1 cellular context compared by ENCODE assay signal in the genomic region with DNA sequence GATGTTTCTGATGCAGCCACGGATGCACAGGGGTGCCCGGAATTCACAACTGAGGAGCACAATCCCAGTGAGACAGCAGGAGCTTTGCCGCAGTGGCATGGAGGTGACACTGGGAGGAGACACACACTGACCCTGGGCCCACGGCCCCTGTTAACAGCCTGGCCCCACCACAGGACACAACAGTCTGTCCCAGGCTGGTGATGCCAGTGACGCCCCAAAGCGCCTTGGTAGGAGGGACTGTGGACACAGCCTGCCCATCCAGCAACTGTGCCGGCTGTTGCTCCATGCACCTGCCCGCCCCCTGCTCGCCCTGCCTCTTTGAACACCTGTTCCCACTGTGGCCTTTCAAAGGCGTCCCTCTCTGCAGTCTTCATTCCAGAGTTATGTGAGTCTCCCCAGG.
TF ChIP-seq lines count a peak whose summit lies in the region.

No MANE protein-coding gene starts in this region.

TF ChIP-seq in HepG2, 621 proteins besides CTCF, POLR2A, EP300 and RAD21 (continues in another document):
- TF ChIP-seq ZNF121 (CRISPR knock-in tag; IDR thresholded peaks at IDR 0.05), result peak; percentile 96
- TF ChIP-seq ZNF788 (CRISPR knock-in tag; IDR thresholded peaks at IDR 0.05; ENCODE audit: borderline replicate concordance), result 0 out of 2 replicates have a peak, but pooled peaks have one; percentile 27
- TF ChIP-seq SOX6 (IDR thresholded peaks at IDR 0.05), result no peak
- TF ChIP-seq SOX6 (CRISPR knock-in tag; IDR thresholded peaks at IDR 0.05), result 0 out of 2 replicates have a peak, but pooled peaks have one; percentile 15
- TF ChIP-seq GABPB1 (CRISPR knock-in tag; IDR thresholded peaks at IDR 0.05), result peak; percentile 32; the same call in 1 of the 2 replicates
- no peak for TF ChIP-seq EED (CRISPR knock-in tag; IDR thresholded peaks at IDR 0.05)
- peak; percentile 48; the same call in 1 of the 2 replicates for TF ChIP-seq SALL1 (CRISPR knock-in tag; IDR thresholded peaks at IDR 0.05)
- TF ChIP-seq SPEN (CRISPR knock-in tag; IDR thresholded peaks at IDR 0.05; ENCODE audit: low read depth), result no peak
- peak; percentile 21; the same call in 1 of the 2 replicates for TF ChIP-seq HOXA3 (CRISPR knock-in tag; IDR thresholded peaks at IDR 0.05)
- TF ChIP-seq MED1 (CRISPR knock-in tag; IDR thresholded peaks at IDR 0.05), result 0 out of 2 replicates have a peak, but pooled peaks have one; percentile 51
- no peak for TF ChIP-seq GPN1 (CRISPR knock-in tag; IDR thresholded peaks at IDR 0.05; ENCODE audit: borderline replicate concordance)
- TF ChIP-seq STAG1 (CRISPR knock-in tag; IDR thresholded peaks at IDR 0.05), result peak; percentile 97
- TF ChIP-seq ZNF605 (CRISPR knock-in tag; IDR thresholded peaks at IDR 0.05), result no peak
- TF ChIP-seq DRAP1 (CRISPR knock-in tag; IDR thresholded peaks at IDR 0.05), result 0 out of 2 replicates have a peak, but pooled peaks have one; percentile 11
- no peak for TF ChIP-seq NR2F6 (IDR thresholded peaks at IDR 0.05)
- 0 out of 2 replicates have a peak, but pooled peaks have one; percentile 23 for TF ChIP-seq NR2F6 (CRISPR knock-in tag; IDR thresholded peaks at IDR 0.05)
- 0 out of 2 replicates have a peak, but pooled peaks have one; percentile 43 for TF ChIP-seq ZBTB38 (CRISPR knock-in tag; IDR thresholded peaks at IDR 0.05)
- no peak for TF ChIP-seq ZFX (CRISPR knock-in tag; IDR thresholded peaks at IDR 0.05; ENCODE audit: low read depth)
- peak; percentile 45; the same call in 1 of the 2 replicates for TF ChIP-seq KDM2A (CRISPR knock-in tag; IDR thresholded peaks at IDR 0.05; ENCODE audit: borderline replicate concordance, low read depth)
- TF ChIP-seq CEBPG (CRISPR knock-in tag; IDR thresholded peaks at IDR 0.05), result 0 out of 2 replicates have a peak, but pooled peaks have one; percentile 5
- TF ChIP-seq, protein P1, sequence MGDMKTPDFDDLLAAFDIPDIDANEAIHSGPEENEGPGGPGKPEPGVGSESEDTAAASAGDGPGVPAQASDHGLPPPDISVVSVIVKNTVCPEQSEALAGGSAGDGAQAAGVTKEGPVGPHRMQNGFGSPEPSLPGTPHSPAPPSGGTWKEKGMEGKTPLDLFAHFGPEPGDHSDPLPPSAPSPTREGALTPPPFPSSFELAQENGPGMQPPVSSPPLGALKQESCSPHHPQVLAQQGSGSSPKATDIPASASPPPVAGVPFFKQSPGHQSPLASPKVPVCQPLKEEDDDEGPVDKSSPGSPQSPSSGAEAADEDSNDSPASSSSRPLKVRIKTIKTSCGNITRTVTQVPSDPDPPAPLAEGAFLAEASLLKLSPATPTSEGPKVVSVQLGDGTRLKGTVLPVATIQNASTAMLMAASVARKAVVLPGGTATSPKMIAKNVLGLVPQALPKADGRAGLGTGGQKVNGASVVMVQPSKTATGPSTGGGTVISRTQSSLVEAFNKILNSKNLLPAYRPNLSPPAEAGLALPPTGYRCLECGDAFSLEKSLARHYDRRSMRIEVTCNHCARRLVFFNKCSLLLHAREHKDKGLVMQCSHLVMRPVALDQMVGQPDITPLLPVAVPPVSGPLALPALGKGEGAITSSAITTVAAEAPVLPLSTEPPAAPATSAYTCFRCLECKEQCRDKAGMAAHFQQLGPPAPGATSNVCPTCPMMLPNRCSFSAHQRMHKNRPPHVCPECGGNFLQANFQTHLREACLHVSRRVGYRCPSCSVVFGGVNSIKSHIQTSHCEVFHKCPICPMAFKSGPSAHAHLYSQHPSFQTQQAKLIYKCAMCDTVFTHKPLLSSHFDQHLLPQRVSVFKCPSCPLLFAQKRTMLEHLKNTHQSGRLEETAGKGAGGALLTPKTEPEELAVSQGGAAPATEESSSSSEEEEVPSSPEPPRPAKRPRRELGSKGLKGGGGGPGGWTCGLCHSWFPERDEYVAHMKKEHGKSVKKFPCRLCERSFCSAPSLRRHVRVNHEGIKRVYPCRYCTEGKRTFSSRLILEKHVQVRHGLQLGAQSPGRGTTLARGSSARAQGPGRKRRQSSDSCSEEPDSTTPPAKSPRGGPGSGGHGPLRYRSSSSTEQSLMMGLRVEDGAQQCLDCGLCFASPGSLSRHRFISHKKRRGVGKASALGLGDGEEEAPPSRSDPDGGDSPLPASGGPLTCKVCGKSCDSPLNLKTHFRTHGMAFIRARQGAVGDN (CRISPR knock-in tag; IDR thresholded peaks at IDR 0.05), result peak; percentile 63
- no peak for TF ChIP-seq SKI (IDR thresholded peaks at IDR 0.05; ENCODE audit: partially characterized antibody)
- TF ChIP-seq SMC3 (IDR thresholded peaks at IDR 0.05; ENCODE audit: low read length), result peak; percentile 66
- TF ChIP-seq MIXL1 (CRISPR knock-in tag; IDR thresholded peaks at IDR 0.05), result peak; percentile 21; the same call in 1 of the 2 replicates
- TF ChIP-seq BCL6 (CRISPR knock-in tag; IDR thresholded peaks at IDR 0.05), result 0 out of 2 replicates have a peak, but pooled peaks have one; percentile 13
- TF ChIP-seq IRF2 (CRISPR knock-in tag; IDR thresholded peaks at IDR 0.05), result 0 out of 2 replicates have a peak, but pooled peaks have one; percentile 55
- TF ChIP-seq, protein P2, sequence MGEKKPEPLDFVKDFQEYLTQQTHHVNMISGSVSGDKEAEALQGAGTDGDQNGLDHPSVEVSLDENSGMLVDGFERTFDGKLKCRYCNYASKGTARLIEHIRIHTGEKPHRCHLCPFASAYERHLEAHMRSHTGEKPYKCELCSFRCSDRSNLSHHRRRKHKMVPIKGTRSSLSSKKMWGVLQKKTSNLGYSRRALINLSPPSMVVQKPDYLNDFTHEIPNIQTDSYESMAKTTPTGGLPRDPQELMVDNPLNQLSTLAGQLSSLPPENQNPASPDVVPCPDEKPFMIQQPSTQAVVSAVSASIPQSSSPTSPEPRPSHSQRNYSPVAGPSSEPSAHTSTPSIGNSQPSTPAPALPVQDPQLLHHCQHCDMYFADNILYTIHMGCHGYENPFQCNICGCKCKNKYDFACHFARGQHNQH (CRISPR knock-in tag; IDR thresholded peaks at IDR 0.05), result peak; percentile 28; the same call in 1 of the 2 replicates
- TF ChIP-seq RFXAP (CRISPR knock-in tag; IDR thresholded peaks at IDR 0.05; ENCODE audit: borderline replicate concordance), result no peak
- peak; percentile 38; the same call in 1 of the 2 replicates for TF ChIP-seq BORCS8-MEF2B (CRISPR knock-in tag; IDR thresholded peaks at IDR 0.05)
- TF ChIP-seq RARA (CRISPR knock-in tag; IDR thresholded peaks at IDR 0.05), result 0 out of 2 replicates have a peak, but pooled peaks have one; percentile 12
- no peak for TF ChIP-seq ELF4 (CRISPR knock-in tag; IDR thresholded peaks at IDR 0.05; ENCODE audit: borderline replicate concordance)
- 0 out of 2 replicates have a peak, but pooled peaks have one; percentile 15 for TF ChIP-seq POGZ (CRISPR knock-in tag; IDR thresholded peaks at IDR 0.05)
- peak; percentile 63; the same call in 1 of the 2 replicates for TF ChIP-seq TBX2 (CRISPR knock-in tag; IDR thresholded peaks at IDR 0.05; ENCODE audit: borderline replicate concordance)
- peak; percentile 66 for TF ChIP-seq TEAD3 (CRISPR knock-in tag; optimal IDR thresholded peaks at IDR 0.05; ENCODE audit: borderline replicate concordance)
- 0 out of 2 replicates have a peak, but pooled peaks have one; percentile 29 for TF ChIP-seq FOXA3 (CRISPR knock-in tag; IDR thresholded peaks at IDR 0.05)
- no peak for TF ChIP-seq MED8 (CRISPR knock-in tag; IDR thresholded peaks at IDR 0.05; ENCODE audit: insufficient replicate concordance)
- TF ChIP-seq FOSL2 (CRISPR knock-in tag; IDR thresholded peaks at IDR 0.05), result peak; percentile 50
- TF ChIP-seq, protein P3, sequence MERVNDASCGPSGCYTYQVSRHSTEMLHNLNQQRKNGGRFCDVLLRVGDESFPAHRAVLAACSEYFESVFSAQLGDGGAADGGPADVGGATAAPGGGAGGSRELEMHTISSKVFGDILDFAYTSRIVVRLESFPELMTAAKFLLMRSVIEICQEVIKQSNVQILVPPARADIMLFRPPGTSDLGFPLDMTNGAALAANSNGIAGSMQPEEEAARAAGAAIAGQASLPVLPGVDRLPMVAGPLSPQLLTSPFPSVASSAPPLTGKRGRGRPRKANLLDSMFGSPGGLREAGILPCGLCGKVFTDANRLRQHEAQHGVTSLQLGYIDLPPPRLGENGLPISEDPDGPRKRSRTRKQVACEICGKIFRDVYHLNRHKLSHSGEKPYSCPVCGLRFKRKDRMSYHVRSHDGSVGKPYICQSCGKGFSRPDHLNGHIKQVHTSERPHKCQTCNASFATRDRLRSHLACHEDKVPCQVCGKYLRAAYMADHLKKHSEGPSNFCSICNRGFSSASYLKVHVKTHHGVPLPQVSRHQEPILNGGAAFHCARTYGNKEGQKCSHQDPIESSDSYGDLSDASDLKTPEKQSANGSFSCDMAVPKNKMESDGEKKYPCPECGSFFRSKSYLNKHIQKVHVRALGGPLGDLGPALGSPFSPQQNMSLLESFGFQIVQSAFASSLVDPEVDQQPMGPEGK (CRISPR knock-in tag; IDR thresholded peaks at IDR 0.05), result 0 out of 2 replicates have a peak, but pooled peaks have one; percentile 27
- TF ChIP-seq, protein P4, sequence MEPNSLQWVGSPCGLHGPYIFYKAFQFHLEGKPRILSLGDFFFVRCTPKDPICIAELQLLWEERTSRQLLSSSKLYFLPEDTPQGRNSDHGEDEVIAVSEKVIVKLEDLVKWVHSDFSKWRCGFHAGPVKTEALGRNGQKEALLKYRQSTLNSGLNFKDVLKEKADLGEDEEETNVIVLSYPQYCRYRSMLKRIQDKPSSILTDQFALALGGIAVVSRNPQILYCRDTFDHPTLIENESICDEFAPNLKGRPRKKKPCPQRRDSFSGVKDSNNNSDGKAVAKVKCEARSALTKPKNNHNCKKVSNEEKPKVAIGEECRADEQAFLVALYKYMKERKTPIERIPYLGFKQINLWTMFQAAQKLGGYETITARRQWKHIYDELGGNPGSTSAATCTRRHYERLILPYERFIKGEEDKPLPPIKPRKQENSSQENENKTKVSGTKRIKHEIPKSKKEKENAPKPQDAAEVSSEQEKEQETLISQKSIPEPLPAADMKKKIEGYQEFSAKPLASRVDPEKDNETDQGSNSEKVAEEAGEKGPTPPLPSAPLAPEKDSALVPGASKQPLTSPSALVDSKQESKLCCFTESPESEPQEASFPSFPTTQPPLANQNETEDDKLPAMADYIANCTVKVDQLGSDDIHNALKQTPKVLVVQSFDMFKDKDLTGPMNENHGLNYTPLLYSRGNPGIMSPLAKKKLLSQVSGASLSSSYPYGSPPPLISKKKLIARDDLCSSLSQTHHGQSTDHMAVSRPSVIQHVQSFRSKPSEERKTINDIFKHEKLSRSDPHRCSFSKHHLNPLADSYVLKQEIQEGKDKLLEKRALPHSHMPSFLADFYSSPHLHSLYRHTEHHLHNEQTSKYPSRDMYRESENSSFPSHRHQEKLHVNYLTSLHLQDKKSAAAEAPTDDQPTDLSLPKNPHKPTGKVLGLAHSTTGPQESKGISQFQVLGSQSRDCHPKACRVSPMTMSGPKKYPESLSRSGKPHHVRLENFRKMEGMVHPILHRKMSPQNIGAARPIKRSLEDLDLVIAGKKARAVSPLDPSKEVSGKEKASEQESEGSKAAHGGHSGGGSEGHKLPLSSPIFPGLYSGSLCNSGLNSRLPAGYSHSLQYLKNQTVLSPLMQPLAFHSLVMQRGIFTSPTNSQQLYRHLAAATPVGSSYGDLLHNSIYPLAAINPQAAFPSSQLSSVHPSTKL (CRISPR knock-in tag; IDR thresholded peaks at IDR 0.05), result peak; percentile 35; the same call in 1 of the 2 replicates
- TF ChIP-seq, protein P5, sequence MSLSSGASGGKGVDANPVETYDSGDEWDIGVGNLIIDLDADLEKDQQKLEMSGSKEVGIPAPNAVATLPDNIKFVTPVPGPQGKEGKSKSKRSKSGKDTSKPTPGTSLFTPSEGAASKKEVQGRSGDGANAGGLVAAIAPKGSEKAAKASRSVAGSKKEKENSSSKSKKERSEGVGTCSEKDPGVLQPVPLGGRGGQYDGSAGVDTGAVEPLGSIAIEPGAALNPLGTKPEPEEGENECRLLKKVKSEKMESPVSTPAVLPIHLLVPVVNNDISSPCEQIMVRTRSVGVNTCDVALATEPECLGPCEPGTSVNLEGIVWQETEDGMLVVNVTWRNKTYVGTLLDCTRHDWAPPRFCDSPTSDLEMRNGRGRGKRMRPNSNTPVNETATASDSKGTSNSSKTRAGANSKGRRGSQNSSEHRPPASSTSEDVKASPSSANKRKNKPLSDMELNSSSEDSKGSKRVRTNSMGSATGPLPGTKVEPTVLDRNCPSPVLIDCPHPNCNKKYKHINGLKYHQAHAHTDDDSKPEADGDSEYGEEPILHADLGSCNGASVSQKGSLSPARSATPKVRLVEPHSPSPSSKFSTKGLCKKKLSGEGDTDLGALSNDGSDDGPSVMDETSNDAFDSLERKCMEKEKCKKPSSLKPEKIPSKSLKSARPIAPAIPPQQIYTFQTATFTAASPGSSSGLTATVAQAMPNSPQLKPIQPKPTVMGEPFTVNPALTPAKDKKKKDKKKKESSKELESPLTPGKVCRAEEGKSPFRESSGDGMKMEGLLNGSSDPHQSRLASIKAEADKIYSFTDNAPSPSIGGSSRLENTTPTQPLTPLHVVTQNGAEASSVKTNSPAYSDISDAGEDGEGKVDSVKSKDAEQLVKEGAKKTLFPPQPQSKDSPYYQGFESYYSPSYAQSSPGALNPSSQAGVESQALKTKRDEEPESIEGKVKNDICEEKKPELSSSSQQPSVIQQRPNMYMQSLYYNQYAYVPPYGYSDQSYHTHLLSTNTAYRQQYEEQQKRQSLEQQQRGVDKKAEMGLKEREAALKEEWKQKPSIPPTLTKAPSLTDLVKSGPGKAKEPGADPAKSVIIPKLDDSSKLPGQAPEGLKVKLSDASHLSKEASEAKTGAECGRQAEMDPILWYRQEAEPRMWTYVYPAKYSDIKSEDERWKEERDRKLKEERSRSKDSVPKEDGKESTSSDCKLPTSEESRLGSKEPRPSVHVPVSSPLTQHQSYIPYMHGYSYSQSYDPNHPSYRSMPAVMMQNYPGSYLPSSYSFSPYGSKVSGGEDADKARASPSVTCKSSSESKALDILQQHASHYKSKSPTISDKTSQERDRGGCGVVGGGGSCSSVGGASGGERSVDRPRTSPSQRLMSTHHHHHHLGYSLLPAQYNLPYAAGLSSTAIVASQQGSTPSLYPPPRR (CRISPR knock-in tag; IDR thresholded peaks at IDR 0.05; ENCODE audit: borderline replicate concordance), result no peak
- TF ChIP-seq KDM4B (CRISPR knock-in tag; IDR thresholded peaks at IDR 0.05), result 0 out of 2 replicates have a peak, but pooled peaks have one; percentile 65
- no peak for TF ChIP-seq NFYC (CRISPR knock-in tag; IDR thresholded peaks at IDR 0.05)
- peak; percentile 30; the same call in 1 of the 2 replicates for TF ChIP-seq MYC (CRISPR knock-in tag; IDR thresholded peaks at IDR 0.05; ENCODE audit: borderline replicate concordance)
- TF ChIP-seq ZNF317 (CRISPR knock-in tag; IDR thresholded peaks at IDR 0.05), result no peak
- 0 out of 2 replicates have a peak, but pooled peaks have one; percentile 36 for TF ChIP-seq ZNF567 (CRISPR knock-in tag; IDR thresholded peaks at IDR 0.05; ENCODE audit: borderline replicate concordance)
- no peak for TF ChIP-seq NCOA1 (CRISPR knock-in tag; IDR thresholded peaks at IDR 0.05)
